1 cellular context compared by ENCODE assay signal in genomic region chr12:131862994-131863710, GRCh38.
A peak's percentile ranks its signal among the peaks of the same experiment; 100 is the strongest.
TF ChIP-seq lines count a peak whose summit lies in the region.

No MANE protein-coding gene starts in this region.

TF ChIP-seq in HEK293, 187 proteins besides CTCF, POLR2A, EP300 and RAD21 (continued from another document):
- TF ChIP-seq ZNF777 (tag by site-specific recombination; IDR thresholded peaks at IDR 0.05; ENCODE audit: borderline replicate concordance) (no peak), ZIC2 (tag by site-specific recombination; IDR thresholded peaks at IDR 0.05) (peak; percentile 69; the same call in 1 of the 2 replicates)
